ENCODE assay signal across 8 cellular contexts in the genomic region with DNA sequence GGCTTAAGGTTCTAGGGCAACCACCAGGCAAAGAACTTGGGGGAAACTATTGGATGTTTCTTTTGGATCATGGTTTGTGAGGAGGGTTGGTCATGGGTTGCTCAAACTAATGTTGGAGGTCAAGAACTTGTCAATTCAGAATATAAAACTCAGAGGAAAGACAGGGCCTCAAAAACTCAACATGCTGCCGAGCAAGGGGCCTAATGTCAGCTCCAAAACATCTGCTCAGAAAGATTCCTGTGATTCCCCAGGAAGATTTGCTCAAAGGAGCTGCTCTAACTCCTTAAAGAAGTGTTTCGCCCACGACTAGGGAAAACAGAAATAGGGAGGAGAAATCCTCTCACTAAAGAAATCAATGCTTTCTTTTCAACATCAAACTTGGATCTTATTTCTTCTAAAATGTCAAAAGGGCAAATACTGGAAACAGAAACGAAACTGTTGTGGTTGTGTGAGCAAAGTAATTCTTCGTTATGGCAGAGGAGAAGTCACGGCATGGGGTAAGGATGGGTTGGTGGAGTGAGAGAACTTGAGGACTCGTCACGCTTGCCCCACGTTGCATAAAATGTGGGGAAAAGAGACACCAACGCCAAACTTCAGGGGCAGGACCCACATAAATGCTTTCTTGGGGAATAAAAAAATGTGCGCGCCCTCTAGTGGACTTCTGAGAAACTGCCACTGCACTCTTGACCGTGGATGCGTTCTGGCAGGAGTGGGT. TPM values are rescaled to one million over a fixed set of nuclear protein-coding genes. Genes with fewer than 3 reads are reported as not detected.
DNase-seq lines count a peak whose midpoint lies in the region; ATAC-seq, FAIRE-seq and TF ChIP-seq lines count a peak whose summit lies in the region.

No MANE protein-coding gene starts in this region.

- 20 to 22% (median 22%) methylated on average over 14 of the region's 14 CpGs for WGBS in small intestine, 3 donors

- H3K4me1 ChIP-seq in ascending aorta (peaks cover 0 to 11% of the 10 kb centered on the region in 2 donors), small intestine (ENCODE audit: control insufficient read depth in 2 of 2, insufficient read depth in 1 of 2, low read depth in 1 of 2, low read length in 1 of 2) (no peaks in the 10 kb centered on the region)

- TF ChIP-seq RAD21 in Ishikawa (IDR thresholded peaks at IDR 0.05; ENCODE audit: low read depth) = peak; percentile 65

- H3K27ac ChIP-seq in ascending aorta (peak overlapping the region in 1 of 2 donors; percentile 31), small intestine (ENCODE audit: low read depth in 1 of 2, low read length in 1 of 2) (peak overlapping the region in 1 of 2 donors; percentile 72)

- DNase-seq in GM04503 (ENCODE audit: low read depth) = peak; percentile 34
- peak; percentile 20 for DNase-seq in SW480 (ENCODE audit: low spot score)
- DNase-seq in ascending aorta (ENCODE audit: low spot score in 2 of 2) = peak in 1 of 2 donors; percentile 78
- DNase-seq in iPS DF 19.7 (ENCODE audit: low read depth, low spot score) = peak; percentile 5
- peak; percentile 38 for DNase-seq in small intestine
- no peak for DNase-seq in amniotic stem cell (lab: John Stamatoyannopoulos, UW)

- H3K9me3 ChIP-seq in ascending aorta (no peaks in the 10 kb centered on the region), small intestine (ENCODE audit: control insufficient read depth, low read depth) (no peaks in the 10 kb centered on the region)

- FAIRE-seq in small intestine (lab: Jason Lieb, UNC) = no peak

- H3K4me3 ChIP-seq in ascending aorta (peak overlapping the region; percentile 18 to 52), small intestine (ENCODE audit: low read depth in 1 of 2, low read length in 2 of 2) (no peak overlapping the region)

- peak; percentile 43 to 90 (median 87) for TF ChIP-seq CTCF in ascending aorta (IDR thresholded peaks at IDR 0.05)

- no peaks in the 10 kb centered on the region for H3K36me3 ChIP-seq in ascending aorta
- no peaks in the 10 kb centered on the region for H3K36me3 ChIP-seq in small intestine (ENCODE audit: control insufficient read depth in 2 of 2, insufficient read depth in 2 of 2, low read length in 2 of 2)

- ATAC-seq in GM21529 (IDR thresholded peaks at IDR 0.05; ENCODE audit: unreplicated experiment) = peak; percentile 52

- H3K27me3 ChIP-seq in ascending aorta (no peaks in the 10 kb centered on the region), small intestine (ENCODE audit: control insufficient read depth in 2 of 2, insufficient read depth in 2 of 2, low read length in 2 of 2) (no peaks in the 10 kb centered on the region)

- no peak for TF ChIP-seq EP300 in Ishikawa (IDR thresholded peaks at IDR 0.05; ENCODE audit: borderline replicate concordance)

- intact Hi-C loops in ascending aorta (cut with DNase I) = loop anchor here (10.0 kb wide), 1 partner anchor 309 kb away; no protein-coding TSS in a partner anchor

TF ChIP-seq in Ishikawa, 13 proteins besides CTCF, POLR2A, EP300 and RAD21:
- TF ChIP-seq YY1 (IDR thresholded peaks at IDR 0.05; ENCODE audit: low read depth) (no peak), FOXM1 (IDR thresholded peaks at IDR 0.05; ENCODE audit: borderline replicate concordance, low read depth) (no peak), EGR1 (IDR thresholded peaks at IDR 0.05) (no peak), CEBPB (IDR thresholded peaks at IDR 0.05) (no peak), TEAD4 (IDR thresholded peaks at IDR 0.05) (no peak), TCF12 (IDR thresholded peaks at IDR 0.05; ENCODE audit: low read depth) (no peak), TAF1 (IDR thresholded peaks at IDR 0.05; ENCODE audit: low read depth) (no peak), ZBTB7A (IDR thresholded peaks at IDR 0.05; ENCODE audit: low read depth) (no peak)
- TF ChIP-seq, protein P1, sequence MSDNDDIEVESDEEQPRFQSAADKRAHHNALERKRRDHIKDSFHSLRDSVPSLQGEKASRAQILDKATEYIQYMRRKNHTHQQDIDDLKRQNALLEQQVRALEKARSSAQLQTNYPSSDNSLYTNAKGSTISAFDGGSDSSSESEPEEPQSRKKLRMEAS (IDR thresholded peaks at IDR 0.05) = no peak
- TF ChIP-seq, protein P2, sequence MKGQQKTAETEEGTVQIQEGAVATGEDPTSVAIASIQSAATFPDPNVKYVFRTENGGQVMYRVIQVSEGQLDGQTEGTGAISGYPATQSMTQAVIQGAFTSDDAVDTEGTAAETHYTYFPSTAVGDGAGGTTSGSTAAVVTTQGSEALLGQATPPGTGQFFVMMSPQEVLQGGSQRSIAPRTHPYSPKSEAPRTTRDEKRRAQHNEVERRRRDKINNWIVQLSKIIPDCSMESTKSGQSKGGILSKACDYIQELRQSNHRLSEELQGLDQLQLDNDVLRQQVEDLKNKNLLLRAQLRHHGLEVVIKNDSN (IDR thresholded peaks at IDR 0.05) = no peak
- TF ChIP-seq, protein P3, sequence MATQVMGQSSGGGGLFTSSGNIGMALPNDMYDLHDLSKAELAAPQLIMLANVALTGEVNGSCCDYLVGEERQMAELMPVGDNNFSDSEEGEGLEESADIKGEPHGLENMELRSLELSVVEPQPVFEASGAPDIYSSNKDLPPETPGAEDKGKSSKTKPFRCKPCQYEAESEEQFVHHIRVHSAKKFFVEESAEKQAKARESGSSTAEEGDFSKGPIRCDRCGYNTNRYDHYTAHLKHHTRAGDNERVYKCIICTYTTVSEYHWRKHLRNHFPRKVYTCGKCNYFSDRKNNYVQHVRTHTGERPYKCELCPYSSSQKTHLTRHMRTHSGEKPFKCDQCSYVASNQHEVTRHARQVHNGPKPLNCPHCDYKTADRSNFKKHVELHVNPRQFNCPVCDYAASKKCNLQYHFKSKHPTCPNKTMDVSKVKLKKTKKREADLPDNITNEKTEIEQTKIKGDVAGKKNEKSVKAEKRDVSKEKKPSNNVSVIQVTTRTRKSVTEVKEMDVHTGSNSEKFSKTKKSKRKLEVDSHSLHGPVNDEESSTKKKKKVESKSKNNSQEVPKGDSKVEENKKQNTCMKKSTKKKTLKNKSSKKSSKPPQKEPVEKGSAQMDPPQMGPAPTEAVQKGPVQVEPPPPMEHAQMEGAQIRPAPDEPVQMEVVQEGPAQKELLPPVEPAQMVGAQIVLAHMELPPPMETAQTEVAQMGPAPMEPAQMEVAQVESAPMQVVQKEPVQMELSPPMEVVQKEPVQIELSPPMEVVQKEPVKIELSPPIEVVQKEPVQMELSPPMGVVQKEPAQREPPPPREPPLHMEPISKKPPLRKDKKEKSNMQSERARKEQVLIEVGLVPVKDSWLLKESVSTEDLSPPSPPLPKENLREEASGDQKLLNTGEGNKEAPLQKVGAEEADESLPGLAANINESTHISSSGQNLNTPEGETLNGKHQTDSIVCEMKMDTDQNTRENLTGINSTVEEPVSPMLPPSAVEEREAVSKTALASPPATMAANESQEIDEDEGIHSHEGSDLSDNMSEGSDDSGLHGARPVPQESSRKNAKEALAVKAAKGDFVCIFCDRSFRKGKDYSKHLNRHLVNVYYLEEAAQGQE (IDR thresholded peaks at IDR 0.05; ENCODE audit: low read depth) = no peak

RNA-seq across cellular contexts. Expression of a gene that starts 3.8 kb away (rescaled TPM):
- total RNA-seq in ascending aorta = 73.5 TPM
- 1 to 10 TPM in 2 of 3 donors, not detected in 1; 8.0 to 10.0 TPM for polyA plus RNA-seq in small intestine

Comparison
In these comparisons a context has a peak if more than half of its experiments do, and no peak if none do; other contexts are left out.
1. H3K4me3 ChIP-seq: peak in ascending aorta (2 of 2); none in small intestine (0 of 2).